ENCODE assay signal across 18 cellular contexts in the genomic region with DNA sequence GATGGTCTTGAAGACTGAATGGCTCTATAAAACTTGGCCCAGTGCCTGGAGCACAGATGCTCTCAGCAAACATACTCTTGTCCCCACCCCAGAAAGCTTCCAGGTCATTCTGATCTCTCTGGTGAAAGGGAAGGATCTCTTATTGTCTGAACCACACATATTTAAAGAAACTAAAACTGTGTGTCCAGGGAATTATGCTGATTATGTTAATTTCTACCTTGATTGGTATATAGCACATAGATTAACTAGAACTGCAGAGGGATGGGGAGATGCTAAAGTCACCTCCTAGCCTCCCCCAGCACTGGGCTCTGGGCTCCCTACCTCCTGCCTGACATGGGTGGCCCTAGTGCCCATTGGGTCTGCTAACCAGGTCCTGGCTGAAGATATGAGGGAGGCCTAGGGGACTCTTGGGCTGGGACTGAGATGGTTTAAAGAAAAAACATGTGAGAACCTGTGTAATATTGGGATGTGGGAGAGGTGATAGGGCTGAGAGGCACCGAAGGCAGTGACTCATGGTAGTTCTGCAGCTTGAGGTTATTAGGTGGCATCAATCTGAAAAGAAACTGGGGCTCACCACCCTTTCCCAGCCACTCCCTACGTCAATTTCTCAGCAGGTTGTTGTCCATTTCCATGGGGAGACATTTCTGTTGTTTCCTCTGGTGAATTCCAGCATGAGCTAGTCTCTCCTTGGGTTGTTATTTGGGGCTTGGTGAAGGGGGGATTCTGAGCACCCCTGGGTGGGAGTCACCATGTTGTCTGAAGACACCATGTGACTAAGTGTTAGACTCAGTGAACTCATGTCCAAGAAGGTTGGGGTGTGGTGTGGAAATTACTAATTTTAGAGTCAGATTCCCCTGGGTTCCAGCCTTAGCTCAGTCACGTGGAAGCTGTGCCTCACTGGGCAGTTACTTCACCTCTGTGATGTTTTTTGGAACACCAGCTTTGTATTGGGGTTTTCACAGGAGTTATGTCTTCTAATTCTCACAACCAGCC.
DNase-seq lines count a peak whose midpoint lies in the region; ATAC-seq and TF ChIP-seq lines count a peak whose summit lies in the region.
"Had no signal": no experiment of that assay in that cellular context is flagged by ENCODE, and none has a peak within 500 bp of the region (broad histone marks: within the 10 kb centered on the region; RNA-seq: fewer than 3 reads in every experiment).

No MANE protein-coding gene starts in this region.

- H3K27ac Mint-ChIP-seq in activated CD4-positive, alpha-beta T cell treated with anti-CD3 and anti-CD28 coated beads for 36 hours: no peak overlapping the region
- H3K27ac Mint-ChIP-seq: activated T-helper 2 cell treated with anti-CD3 and anti-CD28 coated beads, Interferon-gamma antibody, Interleukin-2, Interleukin-4, amounts not matched to agents 10 μg/mL and 5 μg/mL and 100 μg/mL, durations not matched to agents 14 hours and 24 hours and 36 hours; T-helper 2 cell treated with Interferon-gamma antibody and Interleukin-4, amounts not matched to agents 5 μg/mL and 100 μg/mL, for 36 hours had no signal

- intact Hi-C loops in activated CD4-positive, alpha-beta T cell treated with anti-CD3 and anti-CD28 coated beads for 36 hours (cut with DNase I, micrococcal nuclease): no loop called here
- intact Hi-C loops in left ventricle myocardium inferior (cut with micrococcal nuclease): no loop called here

- DNase-seq in activated CD4-positive, alpha-beta T cell treated with anti-CD3 and anti-CD28 coated beads for 36 hours: peak; percentile 18
- no peak for DNase-seq in activated CD4-positive, alpha-beta T cell treated with anti-CD3 and anti-CD28 coated beads, Interleukin-2, amount 50 U/mL, for 48 hours
- DNase-seq in M059J (ENCODE audit: low read depth) (peak; percentile 28), ecto neural progenitor cell (ENCODE audit: low spot score) (peak; percentile 25), left ventricle myocardium inferior (no peak), foreskin melanocyte (no peak)
- no peak for DNase-seq in effector CD4-positive, alpha-beta T cell
- DNase-seq: activated CD4-positive, CD25-positive, alpha-beta regulatory T cell treated with anti-CD3 and anti-CD28 coated beads, Interleukin-2, amount 50 U/mL, for 72 hours; erythroblast; KG1; NCI-H1092 had no signal

- H3K9me3 ChIP-seq in neutrophil (no peaks in the 10 kb centered on the region), left ventricle myocardium inferior (replicated peaks) (no peaks in the 10 kb centered on the region)
- H3K9me3 ChIP-seq: ascending aorta, heart right ventricle had no signal

- H3K36me3 ChIP-seq in neutrophil (no peaks in the 10 kb centered on the region), left ventricle myocardium inferior (no peaks in the 10 kb centered on the region)
- H3K36me3 ChIP-seq: ascending aorta, heart right ventricle had no signal

- H3K4me3 ChIP-seq in neutrophil (ENCODE audit: low read depth in 1 of 2, low read length in 1 of 2): peak overlapping the region in 1 of 2 experiments; percentile 1
- H3K4me3 ChIP-seq in left ventricle myocardium inferior: no peak overlapping the region
- H3K4me3 ChIP-seq: ascending aorta, coronary artery, heart right ventricle had no signal

- peaks cover 6% of the 10 kb centered on the region for H3K27me3 Mint-ChIP-seq in activated CD4-positive, alpha-beta T cell treated with anti-CD3 and anti-CD28 coated beads for 36 hours

- no peaks in the 10 kb centered on the region for H3K9me3 Mint-ChIP-seq in activated CD4-positive, alpha-beta T cell treated with anti-CD3 and anti-CD28 coated beads for 36 hours (ENCODE audit: low read depth)
- H3K9me3 Mint-ChIP-seq: activated T-helper 2 cell treated with anti-CD3 and anti-CD28 coated beads, Interferon-gamma antibody, Interleukin-2, Interleukin-4, amounts not matched to agents 10 μg/mL and 5 μg/mL and 100 μg/mL, durations not matched to agents 14 hours and 24 hours and 36 hours; T-helper 2 cell treated with Interferon-gamma antibody and Interleukin-4, amounts not matched to agents 5 μg/mL and 100 μg/mL, for 36 hours had no signal

- no peaks in the 10 kb centered on the region for H3K36me3 Mint-ChIP-seq in activated CD4-positive, alpha-beta T cell treated with anti-CD3 and anti-CD28 coated beads for 36 hours (ENCODE audit: low read depth)

- POLR2A ChIA-PET in activated CD4-positive, alpha-beta T cell treated with anti-CD3 and anti-CD28 coated beads for 36 hours (lab: Charles Lee): no interaction called here

- H3K4me1 ChIP-seq in neutrophil (ENCODE audit: control insufficient read depth in 1 of 2, insufficient read depth in 1 of 2, low read depth in 1 of 2, low read length in 1 of 2) (peaks cover 44 to 49% of the 10 kb centered on the region in 2 experiments), left ventricle myocardium inferior (no peaks in the 10 kb centered on the region)

- ATAC-seq in activated CD4-positive, alpha-beta T cell treated with anti-CD3 and anti-CD28 coated beads for 36 hours: peak; percentile 89
- ATAC-seq: heart right ventricle had no signal

- no peak for TF ChIP-seq CTCF in neutrophil (IDR thresholded peaks at IDR 0.05)
- TF ChIP-seq CTCF in left ventricle myocardium inferior (IDR thresholded peaks at IDR 0.05; ENCODE audit: borderline replicate concordance): no peak

- H3K27ac ChIP-seq in neutrophil (peak overlapping the region; percentile 90), left ventricle myocardium inferior (replicated peaks) (no peak overlapping the region)
- H3K27ac ChIP-seq: ascending aorta, coronary artery, heart right ventricle, HL-60 had no signal

- CTCF ChIA-PET in activated CD4-positive, alpha-beta T cell treated with anti-CD3 and anti-CD28 coated beads for 36 hours (lab: Charles Lee): interaction anchor here (0.7 to 0.8 kb wide), 2 partner anchors 40 to 271 kb away, joined by 3 read pairs; no protein-coding TSS in a partner anchor

- H3K4me1 Mint-ChIP-seq in activated CD4-positive, alpha-beta T cell treated with anti-CD3 and anti-CD28 coated beads for 36 hours: peaks cover 15% of the 10 kb centered on the region

- no peaks in the 10 kb centered on the region for H3K27me3 ChIP-seq in neutrophil
- peaks cover 46% of the 10 kb centered on the region for H3K27me3 ChIP-seq in left ventricle myocardium inferior (ENCODE audit: low read depth)
- H3K27me3 ChIP-seq: ascending aorta had no signal

- H3K4me3 Mint-ChIP-seq in activated CD4-positive, alpha-beta T cell treated with anti-CD3 and anti-CD28 coated beads for 36 hours: no peak overlapping the region
- H3K4me3 Mint-ChIP-seq: T-helper 2 cell treated with Interferon-gamma antibody and Interleukin-4, amounts not matched to agents 5 μg/mL and 100 μg/mL, for 36 hours had no signal

Comparison
In these comparisons a context has a peak if more than half of its experiments do, and no peak if none do; other contexts are left out.
1. DNase-seq: peak in activated CD4-positive, alpha-beta T cell treated with anti-CD3 and anti-CD28 coated beads for 36 hours (single experiment), M059J (single experiment) and ecto neural progenitor cell (single experiment); none in activated CD4-positive, alpha-beta T cell treated with anti-CD3 and anti-CD28 coated beads, Interleukin-2, amount 50 U/mL, for 48 hours (0 of 2), left ventricle myocardium inferior (single experiment), effector CD4-positive, alpha-beta T cell (single experiment) and foreskin melanocyte (single experiment).